1 cellular context compared by ENCODE assay signal in the genomic region with DNA sequence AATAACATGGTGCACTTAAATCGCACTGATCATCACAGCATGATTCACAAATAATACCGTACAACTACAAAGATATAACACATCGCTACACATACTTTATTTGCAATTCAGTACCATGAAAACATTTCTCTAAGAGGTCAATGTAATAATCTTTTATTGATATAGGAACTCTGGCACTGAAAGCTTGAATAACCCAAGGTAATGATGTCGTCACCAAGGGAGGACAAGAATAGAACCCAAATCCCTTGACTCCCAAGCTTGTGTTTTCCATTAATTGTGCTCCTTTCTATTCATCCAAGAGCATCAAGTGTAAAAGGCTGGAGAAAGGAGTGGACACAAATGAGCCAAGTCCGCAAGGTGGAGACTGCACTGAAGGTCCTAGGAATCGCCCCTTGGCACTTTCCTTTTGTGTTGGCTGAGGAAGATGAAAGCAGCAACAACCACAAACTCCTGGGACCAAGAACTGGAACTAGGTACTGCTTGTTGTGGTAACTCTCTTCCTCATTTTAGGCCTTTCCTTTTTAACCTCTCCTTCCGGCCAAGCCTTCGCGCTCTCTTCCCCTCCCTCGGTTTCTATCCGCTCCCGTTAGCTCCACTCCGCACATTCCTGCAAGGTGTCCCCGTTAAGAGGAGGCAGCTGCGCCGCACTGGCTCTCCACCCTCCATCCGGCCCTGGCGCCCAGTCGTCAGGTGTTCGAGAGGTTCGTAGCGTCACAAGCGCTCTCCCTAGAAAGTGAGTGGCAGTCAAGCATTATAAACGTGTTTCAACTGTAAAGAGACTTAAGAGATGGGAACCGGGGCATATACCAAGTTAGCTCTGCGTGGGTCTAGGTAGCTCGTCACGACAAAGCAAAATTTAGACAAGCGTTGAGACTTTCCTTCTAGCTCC.
TF ChIP-seq lines count a peak whose summit lies in the region.

No MANE protein-coding gene starts in this region.

TF ChIP-seq in GM12878, 131 proteins besides CTCF, POLR2A, EP300 and RAD21 (continues in another document):
- TF ChIP-seq DPF2 (IDR thresholded peaks at IDR 0.05) (peak; percentile 85), IKZF2 (IDR thresholded peaks at IDR 0.05) (peak; percentile 94 to 97), KDM1A (IDR thresholded peaks at IDR 0.05; ENCODE audit: borderline replicate concordance) (no peak), WRNIP1 (IDR thresholded peaks at IDR 0.05; ENCODE audit: borderline replicate concordance, low read depth, low read length) (0 out of 2 replicates have a peak, but pooled peaks have one; percentile 28), RAD51 (IDR thresholded peaks at IDR 0.05) (peak; percentile 34; the same call in 1 of the 2 replicates), FOS (IDR thresholded peaks at IDR 0.05; ENCODE audit: borderline replicate concordance, extremely low read depth, insufficient read length) (no peak), RUNX3 (IDR thresholded peaks at IDR 0.05; ENCODE audit: low read length) (peak; percentile 97), JUNB (IDR thresholded peaks at IDR 0.05) (0 out of 2 replicates have a peak, but pooled peaks have one; percentile 40), MXI1 (IDR thresholded peaks at IDR 0.05; ENCODE audit: low read depth, low read length) (no peak; the same call in 1 of the 2 replicates), STAT3 (IDR thresholded peaks at IDR 0.05; ENCODE audit: low read depth, low read length) (0 out of 2 replicates have a peak, but pooled peaks have one; percentile 28), PML (IDR thresholded peaks at IDR 0.05; ENCODE audit: low read length) (no peak), GATAD2B (conservative IDR thresholded peaks at IDR 0.05; ENCODE audit: low read depth) (peak; percentile 81; the same call in 1 of the 2 replicates), POLR2AphosphoS5 (IDR thresholded peaks at IDR 0.05; ENCODE audit: low read length) (no peak; the same call in 1 of the 2 replicates), SUPT20H (IDR thresholded peaks at IDR 0.05; ENCODE audit: borderline replicate concordance, control insufficient read depth, low read depth, low read length) (no peak), TCF7 (IDR thresholded peaks at IDR 0.05; ENCODE audit: borderline replicate concordance) (peak; percentile 85), TAF1 (IDR thresholded peaks at IDR 0.05; ENCODE audit: borderline replicate concordance, low read depth, low read length) (peak; percentile 29; the same call in 1 of the 2 replicates), IRF4 (IDR thresholded peaks at IDR 0.05; ENCODE audit: low read depth, low read length) (peak; percentile 83), SPI1 (IDR thresholded peaks at IDR 0.05; ENCODE audit: borderline replicate concordance, insufficient read depth, low read depth, low read length) (peak; percentile 97), CBX5 (IDR thresholded peaks at IDR 0.05; ENCODE audit: low read depth) (peak; percentile 79; the same call in 1 of the 2 replicates), BMI1 (IDR thresholded peaks at IDR 0.05; ENCODE audit: borderline replicate concordance) (0 out of 2 replicates have a peak, but pooled peaks have one; percentile 50), NFIC (IDR thresholded peaks at IDR 0.05; ENCODE audit: low read depth, low read length) (peak; percentile 72), ETV6 (conservative IDR thresholded peaks at IDR 0.05 in 1 of 2, IDR thresholded peaks at IDR 0.05 in 1 of 2; ENCODE audit: borderline replicate concordance in 1 of 2, low read depth in 1 of 2) (peak in 1 of 2 experiments; percentile 85; a peak in 2 of 4 replicates), BCL11A (IDR thresholded peaks at IDR 0.05; ENCODE audit: low read depth, low read length) (peak; percentile 76), TCF3 (IDR thresholded peaks at IDR 0.05; ENCODE audit: borderline replicate concordance, insufficient read depth, low read depth, low read length) (no peak; the same call in 1 of the 2 replicates), EGR1 (IDR thresholded peaks at IDR 0.05; ENCODE audit: borderline replicate concordance in 1 of 2, low read depth in 2 of 2, low read length in 2 of 2) (no peak), TCF12 (IDR thresholded peaks at IDR 0.05; ENCODE audit: low read depth, low read length) (peak; percentile 45; the same call in 1 of the 2 replicates), CBFB (IDR thresholded peaks at IDR 0.05; ENCODE audit: low read depth) (peak; percentile 74), CREM (IDR thresholded peaks at IDR 0.05; ENCODE audit: low read depth) (no peak)
- TF ChIP-seq, protein P1, sequence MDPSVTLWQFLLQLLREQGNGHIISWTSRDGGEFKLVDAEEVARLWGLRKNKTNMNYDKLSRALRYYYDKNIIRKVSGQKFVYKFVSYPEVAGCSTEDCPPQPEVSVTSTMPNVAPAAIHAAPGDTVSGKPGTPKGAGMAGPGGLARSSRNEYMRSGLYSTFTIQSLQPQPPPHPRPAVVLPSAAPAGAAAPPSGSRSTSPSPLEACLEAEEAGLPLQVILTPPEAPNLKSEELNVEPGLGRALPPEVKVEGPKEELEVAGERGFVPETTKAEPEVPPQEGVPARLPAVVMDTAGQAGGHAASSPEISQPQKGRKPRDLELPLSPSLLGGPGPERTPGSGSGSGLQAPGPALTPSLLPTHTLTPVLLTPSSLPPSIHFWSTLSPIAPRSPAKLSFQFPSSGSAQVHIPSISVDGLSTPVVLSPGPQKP (IDR thresholded peaks at IDR 0.05; ENCODE audit: low read depth, low read length) = peak; percentile 85; the same call in 1 of the 2 replicates
- TF ChIP-seq, protein P2, sequence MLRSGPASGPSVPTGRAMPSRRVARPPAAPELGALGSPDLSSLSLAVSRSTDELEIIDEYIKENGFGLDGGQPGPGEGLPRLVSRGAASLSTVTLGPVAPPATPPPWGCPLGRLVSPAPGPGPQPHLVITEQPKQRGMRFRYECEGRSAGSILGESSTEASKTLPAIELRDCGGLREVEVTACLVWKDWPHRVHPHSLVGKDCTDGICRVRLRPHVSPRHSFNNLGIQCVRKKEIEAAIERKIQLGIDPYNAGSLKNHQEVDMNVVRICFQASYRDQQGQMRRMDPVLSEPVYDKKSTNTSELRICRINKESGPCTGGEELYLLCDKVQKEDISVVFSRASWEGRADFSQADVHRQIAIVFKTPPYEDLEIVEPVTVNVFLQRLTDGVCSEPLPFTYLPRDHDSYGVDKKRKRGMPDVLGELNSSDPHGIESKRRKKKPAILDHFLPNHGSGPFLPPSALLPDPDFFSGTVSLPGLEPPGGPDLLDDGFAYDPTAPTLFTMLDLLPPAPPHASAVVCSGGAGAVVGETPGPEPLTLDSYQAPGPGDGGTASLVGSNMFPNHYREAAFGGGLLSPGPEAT (IDR thresholded peaks at IDR 0.05; ENCODE audit: low read depth) = peak; percentile 68
- TF ChIP-seq, protein P3, sequence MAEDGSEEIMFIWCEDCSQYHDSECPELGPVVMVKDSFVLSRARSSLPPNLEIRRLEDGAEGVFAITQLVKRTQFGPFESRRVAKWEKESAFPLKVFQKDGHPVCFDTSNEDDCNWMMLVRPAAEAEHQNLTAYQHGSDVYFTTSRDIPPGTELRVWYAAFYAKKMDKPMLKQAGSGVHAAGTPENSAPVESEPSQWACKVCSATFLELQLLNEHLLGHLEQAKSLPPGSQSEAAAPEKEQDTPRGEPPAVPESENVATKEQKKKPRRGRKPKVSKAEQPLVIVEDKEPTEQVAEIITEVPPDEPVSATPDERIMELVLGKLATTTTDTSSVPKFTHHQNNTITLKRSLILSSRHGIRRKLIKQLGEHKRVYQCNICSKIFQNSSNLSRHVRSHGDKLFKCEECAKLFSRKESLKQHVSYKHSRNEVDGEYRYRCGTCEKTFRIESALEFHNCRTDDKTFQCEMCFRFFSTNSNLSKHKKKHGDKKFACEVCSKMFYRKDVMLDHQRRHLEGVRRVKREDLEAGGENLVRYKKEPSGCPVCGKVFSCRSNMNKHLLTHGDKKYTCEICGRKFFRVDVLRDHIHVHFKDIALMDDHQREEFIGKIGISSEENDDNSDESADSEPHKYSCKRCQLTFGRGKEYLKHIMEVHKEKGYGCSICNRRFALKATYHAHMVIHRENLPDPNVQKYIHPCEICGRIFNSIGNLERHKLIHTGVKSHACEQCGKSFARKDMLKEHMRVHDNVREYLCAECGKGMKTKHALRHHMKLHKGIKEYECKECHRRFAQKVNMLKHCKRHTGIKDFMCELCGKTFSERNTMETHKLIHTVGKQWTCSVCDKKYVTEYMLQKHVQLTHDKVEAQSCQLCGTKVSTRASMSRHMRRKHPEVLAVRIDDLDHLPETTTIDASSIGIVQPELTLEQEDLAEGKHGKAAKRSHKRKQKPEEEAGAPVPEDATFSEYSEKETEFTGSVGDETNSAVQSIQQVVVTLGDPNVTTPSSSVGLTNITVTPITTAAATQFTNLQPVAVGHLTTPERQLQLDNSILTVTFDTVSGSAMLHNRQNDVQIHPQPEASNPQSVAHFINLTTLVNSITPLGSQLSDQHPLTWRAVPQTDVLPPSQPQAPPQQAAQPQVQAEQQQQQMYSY (CRISPR knock-in tag; IDR thresholded peaks at IDR 0.05) = no peak
- TF ChIP-seq, protein P4, sequence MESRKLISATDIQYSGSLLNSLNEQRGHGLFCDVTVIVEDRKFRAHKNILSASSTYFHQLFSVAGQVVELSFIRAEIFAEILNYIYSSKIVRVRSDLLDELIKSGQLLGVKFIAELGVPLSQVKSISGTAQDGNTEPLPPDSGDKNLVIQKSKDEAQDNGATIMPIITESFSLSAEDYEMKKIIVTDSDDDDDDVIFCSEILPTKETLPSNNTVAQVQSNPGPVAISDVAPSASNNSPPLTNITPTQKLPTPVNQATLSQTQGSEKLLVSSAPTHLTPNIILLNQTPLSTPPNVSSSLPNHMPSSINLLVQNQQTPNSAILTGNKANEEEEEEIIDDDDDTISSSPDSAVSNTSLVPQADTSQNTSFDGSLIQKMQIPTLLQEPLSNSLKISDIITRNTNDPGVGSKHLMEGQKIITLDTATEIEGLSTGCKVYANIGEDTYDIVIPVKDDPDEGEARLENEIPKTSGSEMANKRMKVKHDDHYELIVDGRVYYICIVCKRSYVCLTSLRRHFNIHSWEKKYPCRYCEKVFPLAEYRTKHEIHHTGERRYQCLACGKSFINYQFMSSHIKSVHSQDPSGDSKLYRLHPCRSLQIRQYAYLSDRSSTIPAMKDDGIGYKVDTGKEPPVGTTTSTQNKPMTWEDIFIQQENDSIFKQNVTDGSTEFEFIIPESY (IDR thresholded peaks at IDR 0.05) = no peak
- TF ChIP-seq, protein P5, sequence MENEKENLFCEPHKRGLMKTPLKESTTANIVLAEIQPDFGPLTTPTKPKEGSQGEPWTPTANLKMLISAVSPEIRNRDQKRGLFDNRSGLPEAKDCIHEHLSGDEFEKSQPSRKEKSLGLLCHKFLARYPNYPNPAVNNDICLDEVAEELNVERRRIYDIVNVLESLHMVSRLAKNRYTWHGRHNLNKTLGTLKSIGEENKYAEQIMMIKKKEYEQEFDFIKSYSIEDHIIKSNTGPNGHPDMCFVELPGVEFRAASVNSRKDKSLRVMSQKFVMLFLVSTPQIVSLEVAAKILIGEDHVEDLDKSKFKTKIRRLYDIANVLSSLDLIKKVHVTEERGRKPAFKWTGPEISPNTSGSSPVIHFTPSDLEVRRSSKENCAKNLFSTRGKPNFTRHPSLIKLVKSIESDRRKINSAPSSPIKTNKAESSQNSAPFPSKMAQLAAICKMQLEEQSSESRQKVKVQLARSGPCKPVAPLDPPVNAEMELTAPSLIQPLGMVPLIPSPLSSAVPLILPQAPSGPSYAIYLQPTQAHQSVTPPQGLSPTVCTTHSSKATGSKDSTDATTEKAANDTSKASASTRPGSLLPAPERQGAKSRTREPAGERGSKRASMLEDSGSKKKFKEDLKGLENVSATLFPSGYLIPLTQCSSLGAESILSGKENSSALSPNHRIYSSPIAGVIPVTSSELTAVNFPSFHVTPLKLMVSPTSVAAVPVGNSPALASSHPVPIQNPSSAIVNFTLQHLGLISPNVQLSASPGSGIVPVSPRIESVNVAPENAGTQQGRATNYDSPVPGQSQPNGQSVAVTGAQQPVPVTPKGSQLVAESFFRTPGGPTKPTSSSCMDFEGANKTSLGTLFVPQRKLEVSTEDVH (IDR thresholded peaks at IDR 0.05; ENCODE audit: low read depth, partially characterized antibody) = peak; percentile 38
- TF ChIP-seq, protein P6, sequence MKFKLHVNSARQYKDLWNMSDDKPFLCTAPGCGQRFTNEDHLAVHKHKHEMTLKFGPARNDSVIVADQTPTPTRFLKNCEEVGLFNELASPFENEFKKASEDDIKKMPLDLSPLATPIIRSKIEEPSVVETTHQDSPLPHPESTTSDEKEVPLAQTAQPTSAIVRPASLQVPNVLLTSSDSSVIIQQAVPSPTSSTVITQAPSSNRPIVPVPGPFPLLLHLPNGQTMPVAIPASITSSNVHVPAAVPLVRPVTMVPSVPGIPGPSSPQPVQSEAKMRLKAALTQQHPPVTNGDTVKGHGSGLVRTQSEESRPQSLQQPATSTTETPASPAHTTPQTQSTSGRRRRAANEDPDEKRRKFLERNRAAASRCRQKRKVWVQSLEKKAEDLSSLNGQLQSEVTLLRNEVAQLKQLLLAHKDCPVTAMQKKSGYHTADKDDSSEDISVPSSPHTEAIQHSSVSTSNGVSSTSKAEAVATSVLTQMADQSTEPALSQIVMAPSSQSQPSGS (IDR thresholded peaks at IDR 0.05; ENCODE audit: low read length) = peak; percentile 21; the same call in 1 of the 2 replicates
- TF ChIP-seq, protein P7, sequence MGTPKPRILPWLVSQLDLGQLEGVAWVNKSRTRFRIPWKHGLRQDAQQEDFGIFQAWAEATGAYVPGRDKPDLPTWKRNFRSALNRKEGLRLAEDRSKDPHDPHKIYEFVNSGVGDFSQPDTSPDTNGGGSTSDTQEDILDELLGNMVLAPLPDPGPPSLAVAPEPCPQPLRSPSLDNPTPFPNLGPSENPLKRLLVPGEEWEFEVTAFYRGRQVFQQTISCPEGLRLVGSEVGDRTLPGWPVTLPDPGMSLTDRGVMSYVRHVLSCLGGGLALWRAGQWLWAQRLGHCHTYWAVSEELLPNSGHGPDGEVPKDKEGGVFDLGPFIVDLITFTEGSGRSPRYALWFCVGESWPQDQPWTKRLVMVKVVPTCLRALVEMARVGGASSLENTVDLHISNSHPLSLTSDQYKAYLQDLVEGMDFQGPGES (IDR thresholded peaks at IDR 0.05) = 0 out of 2 replicates have a peak, but pooled peaks have one; percentile 6
- TF ChIP-seq, protein P8, sequence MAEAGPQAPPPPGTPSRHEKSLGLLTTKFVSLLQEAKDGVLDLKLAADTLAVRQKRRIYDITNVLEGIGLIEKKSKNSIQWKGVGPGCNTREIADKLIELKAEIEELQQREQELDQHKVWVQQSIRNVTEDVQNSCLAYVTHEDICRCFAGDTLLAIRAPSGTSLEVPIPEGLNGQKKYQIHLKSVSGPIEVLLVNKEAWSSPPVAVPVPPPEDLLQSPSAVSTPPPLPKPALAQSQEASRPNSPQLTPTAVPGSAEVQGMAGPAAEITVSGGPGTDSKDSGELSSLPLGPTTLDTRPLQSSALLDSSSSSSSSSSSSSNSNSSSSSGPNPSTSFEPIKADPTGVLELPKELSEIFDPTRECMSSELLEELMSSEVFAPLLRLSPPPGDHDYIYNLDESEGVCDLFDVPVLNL (IDR thresholded peaks at IDR 0.05; ENCODE audit: low read depth, low read length) = no peak
